ENCODE assay signal across 1 cellular context in the genomic region with DNA sequence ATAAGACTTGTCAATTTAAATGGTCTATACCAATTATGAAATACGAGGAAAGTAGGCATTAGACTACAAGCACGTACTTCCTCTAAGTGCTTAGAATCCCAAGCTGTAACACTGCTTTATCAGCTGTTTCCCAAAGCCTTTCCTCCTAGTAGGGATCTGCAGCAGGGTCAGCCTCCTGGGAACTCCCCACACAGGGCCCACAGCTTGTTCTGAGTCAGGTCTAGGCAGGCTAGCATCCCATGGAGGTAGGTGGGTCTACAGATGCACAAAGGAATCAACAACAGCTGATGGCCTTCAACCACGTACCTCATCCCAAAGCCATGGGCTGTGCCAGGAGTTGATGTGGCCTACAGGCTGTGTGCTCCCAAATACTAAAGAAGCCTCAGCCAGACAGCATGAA.
TF ChIP-seq lines count a peak whose summit lies in the region.

No MANE protein-coding gene starts in this region.

TF ChIP-seq in IMR-90, 13 proteins besides CTCF, POLR2A, EP300 and RAD21:
- TF ChIP-seq CHD1 (IDR thresholded peaks at IDR 0.05; ENCODE audit: low read depth, low read length) (no peak), MAZ (IDR thresholded peaks at IDR 0.05; ENCODE audit: borderline replicate concordance, low read depth, low read length) (no peak), MAFK (IDR thresholded peaks at IDR 0.05; ENCODE audit: low read depth, low read length) (no peak), MXI1 (IDR thresholded peaks at IDR 0.05; ENCODE audit: borderline replicate concordance, low read depth, low read length) (no peak), RCOR1 (IDR thresholded peaks at IDR 0.05; ENCODE audit: insufficient replicate concordance, low read length) (no peak), SMC3 (IDR thresholded peaks at IDR 0.05; ENCODE audit: low read depth, low read length) (no peak), NFE2L2 (IDR thresholded peaks at IDR 0.05; ENCODE audit: low read depth, low read length) (no peak), CEBPB (IDR thresholded peaks at IDR 0.05; ENCODE audit: low read depth, low read length) (no peak), BHLHE40 (IDR thresholded peaks at IDR 0.05; ENCODE audit: low read depth, low read length) (no peak)
- TF ChIP-seq, protein P1, sequence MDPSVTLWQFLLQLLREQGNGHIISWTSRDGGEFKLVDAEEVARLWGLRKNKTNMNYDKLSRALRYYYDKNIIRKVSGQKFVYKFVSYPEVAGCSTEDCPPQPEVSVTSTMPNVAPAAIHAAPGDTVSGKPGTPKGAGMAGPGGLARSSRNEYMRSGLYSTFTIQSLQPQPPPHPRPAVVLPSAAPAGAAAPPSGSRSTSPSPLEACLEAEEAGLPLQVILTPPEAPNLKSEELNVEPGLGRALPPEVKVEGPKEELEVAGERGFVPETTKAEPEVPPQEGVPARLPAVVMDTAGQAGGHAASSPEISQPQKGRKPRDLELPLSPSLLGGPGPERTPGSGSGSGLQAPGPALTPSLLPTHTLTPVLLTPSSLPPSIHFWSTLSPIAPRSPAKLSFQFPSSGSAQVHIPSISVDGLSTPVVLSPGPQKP (IDR thresholded peaks at IDR 0.05; ENCODE audit: borderline replicate concordance, low read depth, low read length) = no peak
- TF ChIP-seq, protein P2, sequence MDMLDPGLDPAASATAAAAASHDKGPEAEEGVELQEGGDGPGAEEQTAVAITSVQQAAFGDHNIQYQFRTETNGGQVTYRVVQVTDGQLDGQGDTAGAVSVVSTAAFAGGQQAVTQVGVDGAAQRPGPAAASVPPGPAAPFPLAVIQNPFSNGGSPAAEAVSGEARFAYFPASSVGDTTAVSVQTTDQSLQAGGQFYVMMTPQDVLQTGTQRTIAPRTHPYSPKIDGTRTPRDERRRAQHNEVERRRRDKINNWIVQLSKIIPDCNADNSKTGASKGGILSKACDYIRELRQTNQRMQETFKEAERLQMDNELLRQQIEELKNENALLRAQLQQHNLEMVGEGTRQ (IDR thresholded peaks at IDR 0.05; ENCODE audit: low read depth, low read length) = no peak
TF ChIP-seq in IMR-90: peak in this region for 0.
